In genomic region chr17:3796110-3796821, GRCh38 we compare ENCODE assay signal across 8 cellular contexts.
A peak's percentile ranks its signal among the peaks of the same experiment; 100 is the strongest.
DNase-seq lines count a peak whose midpoint lies in the region; ATAC-seq lines count a peak whose summit lies in the region.

No MANE protein-coding gene starts in this region.

- ATAC-seq in HG03432 (IDR thresholded peaks at IDR 0.05; ENCODE audit: unreplicated experiment): peak; percentile 74

- DNase-seq in GM19240 (ENCODE audit: insufficient read length, low spot score) (peak; percentile 49), NCI-H187 (lab: John Stamatoyannopoulos, UW) (no peak), NCI-H345 treated with DMSO at 0.1 percent for 48 hours (lab: John Stamatoyannopoulos, UW; ENCODE audit: unreplicated experiment) (no peak), SHP77 treated with DMSO at 0.1 percent for 48 hours (lab: John Stamatoyannopoulos, UW) (no peak), kidney glomerular epithelial cell (lab: John Stamatoyannopoulos, UW) (no peak)
- peak; percentile 74 for DNase-seq in activated T-cell treated with anti-CD3 and anti-CD28 coated beads, Interleukin-2, amount 50 U/mL, for 1 hour
- peak; percentile 11 for DNase-seq in stimulated activated CD4-positive, alpha-beta T cell treated with anti-CD3 and anti-CD28 coated beads, Interleukin-12 subunit alpha, Interleukin-12 subunit beta, amount 100 ng/mL, for 4 hours

Comparison
In these comparisons a context has a peak if more than half of its experiments do, and no peak if none do; other contexts are left out.
1. DNase-seq: peak in GM19240 (single experiment), activated T-cell treated with anti-CD3 and anti-CD28 coated beads, Interleukin-2, amount 50 U/mL, for 1 hour (single experiment) and stimulated activated CD4-positive, alpha-beta T cell treated with anti-CD3 and anti-CD28 coated beads, Interleukin-12 subunit alpha, Interleukin-12 subunit beta, amount 100 ng/mL, for 4 hours (single experiment); none in NCI-H187 (0 of 2), NCI-H345 treated with DMSO at 0.1 percent for 48 hours (single experiment), SHP77 treated with DMSO at 0.1 percent for 48 hours (single experiment) and kidney glomerular epithelial cell (single experiment).